ENCODE assay signal across 1 cellular context in genomic region chr15:75274509-75275107, GRCh38.
A peak's percentile ranks its signal among the peaks of the same experiment; 100 is the strongest.
TF ChIP-seq lines count a peak whose summit lies in the region.

No MANE protein-coding gene starts in this region.

TF ChIP-seq in K562, 482 proteins besides CTCF, POLR2A, EP300 and RAD21 (continued from another document):
- TF ChIP-seq, protein P1, sequence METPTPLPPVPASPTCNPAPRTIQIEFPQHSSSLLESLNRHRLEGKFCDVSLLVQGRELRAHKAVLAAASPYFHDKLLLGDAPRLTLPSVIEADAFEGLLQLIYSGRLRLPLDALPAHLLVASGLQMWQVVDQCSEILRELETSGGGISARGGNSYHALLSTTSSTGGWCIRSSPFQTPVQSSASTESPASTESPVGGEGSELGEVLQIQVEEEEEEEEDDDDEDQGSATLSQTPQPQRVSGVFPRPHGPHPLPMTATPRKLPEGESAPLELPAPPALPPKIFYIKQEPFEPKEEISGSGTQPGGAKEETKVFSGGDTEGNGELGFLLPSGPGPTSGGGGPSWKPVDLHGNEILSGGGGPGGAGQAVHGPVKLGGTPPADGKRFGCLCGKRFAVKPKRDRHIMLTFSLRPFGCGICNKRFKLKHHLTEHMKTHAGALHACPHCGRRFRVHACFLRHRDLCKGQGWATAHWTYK (CRISPR knock-in tag; IDR thresholded peaks at IDR 0.05): peak; percentile 52; the same call in 1 of the 2 replicates
- TF ChIP-seq HBP1 (CRISPR knock-in tag; IDR thresholded peaks at IDR 0.05) (0 out of 2 replicates have a peak, but pooled peaks have one; percentile 25), NRF1 (conservative IDR thresholded peaks at IDR 0.05 in 1 of 2, IDR thresholded peaks at IDR 0.05 in 1 of 2) (peak in 1 of 2 experiments; percentile 10; a peak in 1 of 4 replicates)
